20 cellular contexts compared by ENCODE assay signal in the genomic region with DNA sequence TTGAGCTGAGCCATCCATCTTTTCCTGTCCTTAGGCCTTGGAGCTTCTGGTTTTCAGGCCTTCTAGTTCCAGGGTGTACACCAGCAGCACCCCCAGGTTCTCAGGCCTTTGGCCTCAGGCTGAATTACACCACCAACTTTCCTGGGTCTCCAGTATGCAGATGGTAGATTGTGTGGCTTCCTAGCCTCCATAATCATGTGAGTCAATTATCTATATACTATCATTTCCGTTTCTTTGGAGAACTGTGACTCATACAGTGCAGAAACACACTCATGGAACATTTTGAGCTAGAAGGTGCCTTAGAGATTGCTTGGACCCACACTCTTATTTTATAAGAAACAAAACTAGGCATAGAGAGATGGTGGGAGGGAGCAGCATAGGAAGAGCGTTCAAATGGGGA.
DNase-seq lines count a peak whose midpoint lies in the region; ATAC-seq and TF ChIP-seq lines count a peak whose summit lies in the region.
"Had no signal": no experiment of that assay in that cellular context is flagged by ENCODE, and none has a peak within 500 bp of the region (broad histone marks: within the 10 kb centered on the region; RNA-seq: fewer than 3 reads in every experiment).

No MANE protein-coding gene starts in this region.

- no peaks in the 10 kb centered on the region for H3K9me3 ChIP-seq in RWPE2 (ENCODE audit: severe bottlenecking)
- H3K9me3 ChIP-seq: thyroid gland had no signal

- H3K27me3 ChIP-seq in RWPE2 (ENCODE audit: insufficient read depth, poor library complexity, severe bottlenecking) (no peaks in the 10 kb centered on the region), foreskin keratinocyte (no peaks in the 10 kb centered on the region)
- H3K27me3 ChIP-seq: thyroid gland had no signal

- H3K27ac ChIP-seq in RWPE2 (ENCODE audit: poor library complexity, severe bottlenecking) (no peak overlapping the region), foreskin keratinocyte (no peak overlapping the region)
- H3K27ac ChIP-seq: HL-60, thyroid gland had no signal

- no peaks in the 10 kb centered on the region for H3K36me3 ChIP-seq in RWPE2 (ENCODE audit: low read depth)
- H3K36me3 ChIP-seq: HAP-1, thyroid gland had no signal

- H3K4me1 ChIP-seq in RWPE2 (ENCODE audit: insufficient read depth, poor library complexity, severe bottlenecking) (no peaks in the 10 kb centered on the region), foreskin keratinocyte (peaks cover 6% of the 10 kb centered on the region)
- H3K4me1 ChIP-seq: HAP-1, thyroid gland had no signal

- H3K4me3 ChIP-seq in RWPE2 (ENCODE audit: severe bottlenecking): no peak overlapping the region
- H3K4me3 ChIP-seq: GM12878, HAP-1, thyroid gland had no signal

- TF ChIP-seq CTCF in RWPE2 (IDR thresholded peaks at IDR 0.05; ENCODE audit: poor library complexity, severe bottlenecking) (no peak), foreskin keratinocyte (conservative IDR thresholded peaks at IDR 0.05) (no peak)

- peak; percentile 63 to 84 for ATAC-seq in activated CD4-positive, CD25-positive, alpha-beta regulatory T cell treated with anti-CD3 and anti-CD28 coated beads, Interleukin-2, amount 50 U/mL, for 24 hours
- ATAC-seq in RWPE2 (ENCODE audit: low read depth): peak; percentile 53; the same call in 1 of the 3 replicates
- ATAC-seq in foreskin keratinocyte: peak; percentile 66
- no peak for ATAC-seq in GM18909 (IDR thresholded peaks at IDR 0.05; ENCODE audit: poor library complexity, unreplicated experiment)
- ATAC-seq: GM12878 had no signal

- TF ChIP-seq POLR2A in erythroblast (IDR thresholded peaks at IDR 0.05; ENCODE audit: low read length): no peak

- no peak for DNase-seq in activated CD4-positive, CD25-positive, alpha-beta regulatory T cell (lab: John Stamatoyannopoulos, UW)
- DNase-seq in EL: peak; percentile 11
- no peak for DNase-seq in RWPE2 (ENCODE audit: low spot score)
- peak in 1 of 2 donors; percentile 34 for DNase-seq in foreskin keratinocyte
- no peak for DNase-seq in stimulated activated CD4-positive, alpha-beta T cell treated with anti-CD3 and anti-CD28 coated beads, Interleukin-4, amount 100 ng/mL, for 1 hour
- DNase-seq in erythroblast (lab: John Stamatoyannopoulos, UW): no peak
- DNase-seq: activated CD4-positive, alpha-beta T cell treated with anti-CD3 and anti-CD28 coated beads, Interleukin-2, amount 10 ng/mL, durations not matched to agents 7 days and 5 days; activated gamma-delta T cell; C1 segment of cervical spinal cord; GDM1; mesendoderm; NCI-H1092; NCI-H2081; NCI-H510A treated with DMSO at 0.1 percent for 48 hours; thyroid gland had no signal
